ENCODE assay signal across 27 cellular contexts in genomic region chr17:28853295-28853694, GRCh38. TPM values are rescaled to one million over a fixed set of nuclear protein-coding genes. Genes with fewer than 3 reads are reported as not detected.
A peak's percentile ranks its signal among the peaks of the same experiment; 100 is the strongest.
DNase-seq lines count a peak whose midpoint lies in the region; ATAC-seq, FAIRE-seq and TF ChIP-seq lines count a peak whose summit lies in the region.
"Had no signal": no experiment of that assay in that cellular context is flagged by ENCODE, and none has a peak within 500 bp of the region (broad histone marks: within the 10 kb centered on the region; RNA-seq: fewer than 3 reads in every experiment).

No MANE protein-coding gene starts in this region.

- peaks cover 9% of the 10 kb centered on the region for H3K79me1 ChIP-seq in mesendoderm (ENCODE audit: low read length)

- TF ChIP-seq RAD21 in HepG2 (CRISPR knock-in tag; IDR thresholded peaks at IDR 0.05) = no peak

- no peak overlapping the region for H2BK5ac ChIP-seq in mesendoderm (ENCODE audit: low read length)

- H3K27me3 Mint-ChIP-seq in IgD-negative memory B cell (no peaks in the 10 kb centered on the region), brain (peaks cover 17% of the 10 kb centered on the region), neural progenitor cell (ENCODE audit: insufficient read depth, low read depth) (peaks cover 2% of the 10 kb centered on the region)
- H3K27me3 Mint-ChIP-seq: activated B cell treated with CpG ODN at 0.5 μM for 24 hours had no signal

- H3K27me3 ChIP-seq in HepG2 (ENCODE audit: control insufficient read depth in 1 of 2, insufficient read depth in 2 of 2, low read length in 2 of 2) (peaks cover 1 to 2% of the 10 kb centered on the region in 2 experiments; a peak in 2 of 5 replicates), right lobe of liver (no peaks in the 10 kb centered on the region), neural progenitor cell (no peaks in the 10 kb centered on the region), mesendoderm (ENCODE audit: insufficient read depth, low read length, poor library complexity) (no peaks in the 10 kb centered on the region)
- H3K27me3 ChIP-seq: left lung, spleen had no signal

- peak overlapping the region; percentile 39 to 79 (median 46) for H3K4me3 Mint-ChIP-seq in IgD-negative memory B cell
- peak overlapping the region; percentile 45 to 93 (median 63) for H3K4me3 Mint-ChIP-seq in brain
- H3K4me3 Mint-ChIP-seq in neural progenitor cell = peak overlapping the region; percentile 43
- H3K4me3 Mint-ChIP-seq: activated B cell treated with CpG ODN at 0.5 μM for 24 hours had no signal

- H3K36me3 Mint-ChIP-seq in IgD-negative memory B cell = no peaks in the 10 kb centered on the region
- H3K36me3 Mint-ChIP-seq in brain = peaks cover 14% of the 10 kb centered on the region
- peaks cover 6% of the 10 kb centered on the region for H3K36me3 Mint-ChIP-seq in neural progenitor cell

- no peak overlapping the region for H2BK120ac ChIP-seq in mesendoderm (ENCODE audit: low read depth, low read length)

- no peak overlapping the region for H3K27ac ChIP-seq in HepG2 (ENCODE audit: extremely low read length, insufficient read depth, low read length)
- no peak overlapping the region for H3K27ac ChIP-seq in right lobe of liver
- H3K27ac ChIP-seq in neural progenitor cell = no peak overlapping the region
- H3K27ac ChIP-seq in mesendoderm (ENCODE audit: low read depth, low read length) = no peak overlapping the region
- H3K27ac ChIP-seq: left lung had no signal

- no peak for DNase-seq in HepG2 (ENCODE audit: low spot score)
- no peak for DNase-seq in right lobe of liver
- DNase-seq in neural progenitor cell (ENCODE audit: low spot score) = no peak
- DNase-seq in NCI-H748 treated with DMSO at 0.1 percent for 48 hours (lab: John Stamatoyannopoulos, UW) = no peak
- DNase-seq in HPDE6-E6E7 (ENCODE audit: extremely low spot score) = no peak
- no peak for DNase-seq in mesendoderm
- DNase-seq: activated B cell treated with CpG ODN at 0.5 μM for 24 hours; activated CD4-positive, alpha-beta T cell treated with anti-CD3 and anti-CD28 coated beads, Interleukin-2, amount 50 U/mL, for 4 hours; activated gamma-delta T cell; amniotic stem cell; C1 segment of cervical spinal cord; EL; HFFc6; mesenchymal stem cell; NCI-H1694 treated with DMSO at 0.1 percent for 48 hours; NCI-H2171 treated with DMSO at 0.1 percent for 48 hours; NCI-H510A treated with DMSO at 0.1 percent for 48 hours; NK-92 treated with Interleukin-12 subunit alpha and Interleukin-12 subunit beta, amount 100 ng/mL, for 24 hours; right cardiac atrium; SHP77 treated with DMSO at 0.1 percent for 48 hours; T-helper 9 cell had no signal

- H3K27ac Mint-ChIP-seq in IgD-negative memory B cell = no peak overlapping the region
- H3K27ac Mint-ChIP-seq in brain = peak overlapping the region in 2 of 5 experiments; percentile 22 to 46
- no peak overlapping the region for H3K27ac Mint-ChIP-seq in neural progenitor cell
- H3K27ac Mint-ChIP-seq: HFFc6 had no signal

- no peak for TF ChIP-seq CTCF in HepG2 (CRISPR knock-in tag; IDR thresholded peaks at IDR 0.05)
- TF ChIP-seq CTCF in right lobe of liver (IDR thresholded peaks at IDR 0.05) = no peak
- TF ChIP-seq CTCF in brain (conservative IDR thresholded peaks at IDR 0.05) = no peak
- no peak for TF ChIP-seq CTCF in neural progenitor cell (IDR thresholded peaks at IDR 0.05)

- BruUV-seq in HepG2 (replicated peaks; lab: Mats Ljungman, UMichigan) = no TSS peak

- no peak overlapping the region for H3K56ac ChIP-seq in mesendoderm (ENCODE audit: low read length)

- TF ChIP-seq POLR2A in HepG2 (IDR thresholded peaks at IDR 0.05; ENCODE audit: insufficient read depth in 1 of 2, low read depth in 2 of 2, low read length in 2 of 2) (no peak), right lobe of liver (IDR thresholded peaks at IDR 0.05) (no peak)

- TF ChIP-seq EP300 in HepG2 (IDR thresholded peaks at IDR 0.05; ENCODE audit: low read depth in 2 of 2, low read length in 2 of 2) (no peak), HepG2 (CRISPR knock-in tag; IDR thresholded peaks at IDR 0.05; ENCODE audit: borderline replicate concordance) (no peak)

- POLR2A ChIA-PET in HepG2 (lab: Yijun Ruan, JAX) = interaction anchor here (1.2 to 1.5 kb wide), 3 partner anchors 11 to 124 kb away, joined by 3 to 4 read pairs (median 4); partner anchors contain the start of gene FAM222B

- no peak overlapping the region for H3K9ac ChIP-seq in HepG2 (ENCODE audit: insufficient read depth, low read depth, low read length)
- no peak overlapping the region for H3K9ac ChIP-seq in neural progenitor cell
- no peak overlapping the region for H3K9ac ChIP-seq in mesendoderm (ENCODE audit: low read length)

- no peak overlapping the region for H3K23ac ChIP-seq in mesendoderm (ENCODE audit: low read length)

- H2AK5ac ChIP-seq in mesendoderm (ENCODE audit: low read length) = no peak overlapping the region

- H3K36me3 ChIP-seq in HepG2 (replicated peaks in 1 of 2; ENCODE audit: control insufficient read depth in 1 of 2, insufficient read depth in 2 of 2, low read length in 2 of 2) (peaks cover 5 to 12% of the 10 kb centered on the region in 2 experiments; a peak in 3 of 5 replicates), right lobe of liver (peaks cover 0 to 11% (median 2%) of the 10 kb centered on the region in 4 donors), neural progenitor cell (no peaks in the 10 kb centered on the region), mesendoderm (ENCODE audit: control insufficient read depth, insufficient read depth, low read length) (peaks cover 2% of the 10 kb centered on the region)

- no peak overlapping the region for H4K5ac ChIP-seq in mesendoderm (ENCODE audit: low read length)

- ATAC-seq in HepG2 (no peak), right lobe of liver (no peak)
- ATAC-seq: GM12878, Panc1, right cardiac atrium had no signal

- intact Hi-C loops in HepG2 (cut with micrococcal nuclease; ENCODE audit: unreplicated experiment) = no loop called here
- intact Hi-C loops in right lobe of liver (cut with DNase I) = loop anchor here in 1 of 2 donors (10.0 kb wide), 2 partner anchors 62 to 88 kb away; no protein-coding TSS in a partner anchor

- 62% methylated on average over 2 of the region's 2 CpGs for WGBS in HepG2 (ENCODE audit: low lambda C conversion rate)
- WGBS in right lobe of liver (ENCODE audit: insufficient coverage, low coverage, low lambda C conversion rate, missing lambda C conversion rate) = 85% methylated on average over 1 of the region's 2 CpGs
- no CpG with 5 or more reads among the region's 2 CpGs for WGBS in mesendoderm (ENCODE audit: extremely low coverage, insufficient coverage, low lambda C conversion rate)

- in situ Hi-C loops in HepG2 (cut with HindIII; ENCODE audit: extremely low pct_ligation_motif_present, low pct_unique_long_range_greater_than_20kb) = no loop called here

- no peak overlapping the region for H2AFZ ChIP-seq in HepG2 (ENCODE audit: low read length)
- no peak overlapping the region for H2AFZ ChIP-seq in neural progenitor cell (replicated peaks)

- H3K4ac ChIP-seq in mesendoderm (ENCODE audit: low read depth, low read length) = no peak overlapping the region

- no peak overlapping the region for H4K8ac ChIP-seq in mesendoderm (ENCODE audit: low read depth, low read length)

- no peak overlapping the region for H3K4me3 ChIP-seq in HepG2 (replicated peaks in 1 of 3; ENCODE audit: insufficient read depth in 1 of 3, low read depth in 2 of 3, low read length in 3 of 3)
- H3K4me3 ChIP-seq in right lobe of liver = no peak overlapping the region
- no peak overlapping the region for H3K4me3 ChIP-seq in neural progenitor cell
- no peak overlapping the region for H3K4me3 ChIP-seq in mesendoderm (ENCODE audit: low read length)

- H2BK15ac ChIP-seq in mesendoderm (replicated peaks; ENCODE audit: low read depth) = no peak overlapping the region

- H4K20me1 ChIP-seq in HepG2 (ENCODE audit: insufficient read depth, low read length) (no peaks in the 10 kb centered on the region), neural progenitor cell (ENCODE audit: low read depth) (no peaks in the 10 kb centered on the region)

- H3K4me1 Mint-ChIP-seq in IgD-negative memory B cell = peaks cover 4 to 14% (median 9%) of the 10 kb centered on the region in 3 donors
- peaks cover 18% of the 10 kb centered on the region for H3K4me1 Mint-ChIP-seq in brain
- H3K4me1 Mint-ChIP-seq in neural progenitor cell = peaks cover 16% of the 10 kb centered on the region

- H3K79me2 ChIP-seq in HepG2 (ENCODE audit: insufficient read depth, low read length) (peaks cover 18% of the 10 kb centered on the region), neural progenitor cell (ENCODE audit: low read depth) (peaks cover 15% of the 10 kb centered on the region), mesendoderm (ENCODE audit: control insufficient read depth, insufficient read depth, low read length) (peaks cover 6% of the 10 kb centered on the region)

- H3K18ac ChIP-seq in mesendoderm (ENCODE audit: low read length) = no peak overlapping the region

- FAIRE-seq in HepG2 (lab: Jason Lieb, UNC) = no peak
- FAIRE-seq: GM12878 had no signal

- H3K9me3 Mint-ChIP-seq in IgD-negative memory B cell (no peaks in the 10 kb centered on the region), brain (peaks cover 0 to 3% (median 0%) of the 10 kb centered on the region in 5 experiments), neural progenitor cell (no peaks in the 10 kb centered on the region)
- H3K9me3 Mint-ChIP-seq: activated B cell treated with CpG ODN at 0.5 μM for 24 hours, HFFc6 had no signal

- H3K9me3 ChIP-seq in HepG2 (ENCODE audit: low read length) (no peaks in the 10 kb centered on the region), right lobe of liver (no peaks in the 10 kb centered on the region), neural progenitor cell (ENCODE audit: low read depth) (no peaks in the 10 kb centered on the region)
- H3K9me3 ChIP-seq: left lung, spleen had no signal

- H3K4me1 ChIP-seq in HepG2 (ENCODE audit: insufficient read depth, low read length) (peaks cover 33% of the 10 kb centered on the region), right lobe of liver (peaks cover 0 to 12% (median 3%) of the 10 kb centered on the region in 4 donors), neural progenitor cell (peaks cover 5% of the 10 kb centered on the region), mesendoderm (ENCODE audit: control insufficient read depth, low read depth, low read length) (no peaks in the 10 kb centered on the region)

- H3K4me2 ChIP-seq in HepG2 (ENCODE audit: low read depth, low read length) = no peak overlapping the region
- H3K4me2 ChIP-seq in neural progenitor cell = no peak overlapping the region
- H3K4me2 ChIP-seq in mesendoderm (ENCODE audit: low read length) = no peak overlapping the region

- peaks cover 5% of the 10 kb centered on the region for H3F3A ChIP-seq in neural progenitor cell (ENCODE audit: low read depth)

- CTCF ChIA-PET in HepG2 (lab: Yijun Ruan, JAX; ENCODE audit: low intra/inter-chr PET ratio, low total read pairs) = no interaction called here

RNA-seq across cellular contexts. Expression of gene ERAL1, which starts 1.5 kb away (rescaled TPM):
- total RNA-seq in HepG2 (2016; rRNA removed; fragmentation: Illumina TruSeq; extraction: Trizol) (46.9 and 50.7 TPM in 2 replicates), right lobe of liver (10 to 100 TPM; 21.6 to 47.1 (median 23.4) TPM), neural progenitor cell (ENCODE audit: low replicate concordance) (25.8 and 44.8 TPM in 2 replicates)
- total RNA-seq in HepG2 (2016; cell fraction: cytosol; rRNA removed; fragmentation: Illumina TruSeq; extraction: Trizol; ENCODE audit: low read depth) = 8.5 and 10.0 TPM in 2 replicates
- 48.8 and 50.6 TPM in 2 replicates for total RNA-seq in HepG2 (2016; cell fraction: insoluble cytoplasmic fraction; rRNA removed; fragmentation: Illumina TruSeq; extraction: Trizol)
- 17.1 and 19.7 TPM in 2 replicates for total RNA-seq in HepG2 (2016; cell fraction: membrane; rRNA removed; fragmentation: Illumina TruSeq; extraction: Trizol)
- total RNA-seq in HepG2 (2016; cell fraction: nucleus; rRNA removed; fragmentation: Illumina TruSeq; extraction: Trizol) = 28.7 and 36.3 TPM in 2 replicates
- polyA plus RNA-seq in HepG2 (2011; rRNA removed) (72.2 and 73.5 TPM in 2 replicates), IgD-negative memory B cell (45.8 TPM), brain (ENCODE audit: insufficient read depth, low read depth, low replicate concordance) (91.1 TPM)
- 72.3 and 85.9 TPM in 2 replicates for polyA plus RNA-seq in HepG2 (2011; cell fraction: cytosol; rRNA removed)
- polyA plus RNA-seq in HepG2 (2011; cell fraction: nucleus; rRNA removed) = 55.6 and 60.0 TPM in 2 replicates
- polyA plus RNA-seq in HepG2 (2012) = 42.4 and 45.1 TPM in 2 replicates
- polyA plus RNA-seq in HepG2 (2016; cell fraction: cytosol; fragmentation: Illumina TruSeq; extraction: Trizol; ENCODE audit: low read depth) = 13.8 and 14.3 TPM in 2 replicates
- polyA plus RNA-seq in HepG2 (2016; cell fraction: insoluble cytoplasmic fraction; fragmentation: Illumina TruSeq; extraction: Trizol; ENCODE audit: low read depth) = 78.5 and 84.9 TPM in 2 replicates
- polyA plus RNA-seq in HepG2 (2016; cell fraction: membrane; fragmentation: Illumina TruSeq; extraction: Trizol; ENCODE audit: low read depth) = 24.1 and 26.2 TPM in 2 replicates
- polyA plus RNA-seq in HepG2 (2016; cell fraction: nucleus; fragmentation: Illumina TruSeq; extraction: Trizol; ENCODE audit: insufficient read depth, low read depth) = 72.4 and 76.9 TPM in 2 replicates
- polyA minus RNA-seq in HepG2 (2011; rRNA and poly(A)+ RNA removed; ENCODE audit: low replicate concordance) = 142 and 176 TPM in 2 replicates
- polyA minus RNA-seq in HepG2 (2011; cell fraction: cytosol; rRNA and poly(A)+ RNA removed) = 44.2 and 52.7 TPM in 2 replicates
- 29.7 and 30.6 TPM in 2 replicates for polyA minus RNA-seq in HepG2 (2011; cell fraction: nucleus; rRNA and poly(A)+ RNA removed)
- polyA plus RNA-seq in mesendoderm (2013, experiment 1 of 2) = 55.8 TPM
- polyA plus RNA-seq in mesendoderm (2013, experiment 2 of 2) = 62.4 TPM

RNA-seq across cellular contexts. Expression of gene FAM222B, which starts 10.7 kb away (rescaled TPM):
- total RNA-seq in HepG2 (2016; rRNA removed; fragmentation: Illumina TruSeq; extraction: Trizol) = 3.5 and 4.7 TPM in 2 replicates
- 1.7 and 2.5 TPM in 2 replicates for total RNA-seq in HepG2 (2016; cell fraction: cytosol; rRNA removed; fragmentation: Illumina TruSeq; extraction: Trizol; ENCODE audit: low read depth)
- total RNA-seq in HepG2 (2016; cell fraction: insoluble cytoplasmic fraction; rRNA removed; fragmentation: Illumina TruSeq; extraction: Trizol) = 2.9 and 3.4 TPM in 2 replicates
- 7.9 and 9.0 TPM in 2 replicates for total RNA-seq in HepG2 (2016; cell fraction: membrane; rRNA removed; fragmentation: Illumina TruSeq; extraction: Trizol)
- total RNA-seq in HepG2 (2016; cell fraction: nucleus; rRNA removed; fragmentation: Illumina TruSeq; extraction: Trizol) = 2.9 and 4.4 TPM in 2 replicates
- polyA plus RNA-seq in HepG2 (2011; rRNA removed) = 7.3 TPM in 2 replicates
- polyA plus RNA-seq in HepG2 (2011; cell fraction: cytosol; rRNA removed) = 8.0 and 8.4 TPM in 2 replicates
- 11.3 and 13.9 TPM in 2 replicates for polyA plus RNA-seq in HepG2 (2011; cell fraction: nucleus; rRNA removed)
- polyA plus RNA-seq in HepG2 (2012) = 9.8 and 13.0 TPM in 2 replicates
- 4.0 and 4.6 TPM in 2 replicates for polyA plus RNA-seq in HepG2 (2016; cell fraction: cytosol; fragmentation: Illumina TruSeq; extraction: Trizol; ENCODE audit: low read depth)
- 9.3 and 13.6 TPM in 2 replicates for polyA plus RNA-seq in HepG2 (2016; cell fraction: insoluble cytoplasmic fraction; fragmentation: Illumina TruSeq; extraction: Trizol; ENCODE audit: low read depth)
- 14.0 and 18.6 TPM in 2 replicates for polyA plus RNA-seq in HepG2 (2016; cell fraction: membrane; fragmentation: Illumina TruSeq; extraction: Trizol; ENCODE audit: low read depth)
- polyA plus RNA-seq in HepG2 (2016; cell fraction: nucleus; fragmentation: Illumina TruSeq; extraction: Trizol; ENCODE audit: insufficient read depth, low read depth) = 10.1 and 11.0 TPM in 2 replicates
- polyA minus RNA-seq in HepG2 (2011; rRNA and poly(A)+ RNA removed; ENCODE audit: low replicate concordance) = 14.1 and 27.8 TPM in 2 replicates
- polyA minus RNA-seq in HepG2 (2011; cell fraction: cytosol; rRNA and poly(A)+ RNA removed) = 12.3 and 12.7 TPM in 2 replicates
- polyA minus RNA-seq in HepG2 (2011; cell fraction: nucleus; rRNA and poly(A)+ RNA removed) = 12.6 and 12.8 TPM in 2 replicates
- 10 to 100 TPM in 1 of 6 experiments, 1 to 10 TPM in 5; 5.8 to 12.0 (median 8.8) TPM for total RNA-seq in right lobe of liver
- 17.1 TPM for polyA plus RNA-seq in IgD-negative memory B cell
- 32.3 TPM for polyA plus RNA-seq in brain (ENCODE audit: insufficient read depth, low read depth, low replicate concordance)
- 7.1 and 17.7 TPM in 2 replicates for total RNA-seq in neural progenitor cell (ENCODE audit: low replicate concordance)
- polyA plus RNA-seq in mesendoderm (2013, experiment 1 of 2) = 63.3 TPM
- polyA plus RNA-seq in mesendoderm (2013, experiment 2 of 2) = 65.8 TPM

RNA-seq across cellular contexts. Expression of gene FLOT2, which starts 44.2 kb away (rescaled TPM):
- total RNA-seq in HepG2 (2016; rRNA removed; fragmentation: Illumina TruSeq; extraction: Trizol) (54.3 and 60.7 TPM in 2 replicates), right lobe of liver (100 to 1,000 TPM in 1 of 6 experiments, 10 to 100 TPM in 5; 64.9 to 131 (median 82.8) TPM), neural progenitor cell (ENCODE audit: low replicate concordance) (84.0 and 131 TPM in 2 replicates)
- 21.0 and 27.1 TPM in 2 replicates for total RNA-seq in HepG2 (2016; cell fraction: cytosol; rRNA removed; fragmentation: Illumina TruSeq; extraction: Trizol; ENCODE audit: low read depth)
- total RNA-seq in HepG2 (2016; cell fraction: insoluble cytoplasmic fraction; rRNA removed; fragmentation: Illumina TruSeq; extraction: Trizol) = 53.0 and 55.0 TPM in 2 replicates
- 55.4 and 58.7 TPM in 2 replicates for total RNA-seq in HepG2 (2016; cell fraction: membrane; rRNA removed; fragmentation: Illumina TruSeq; extraction: Trizol)
- total RNA-seq in HepG2 (2016; cell fraction: nucleus; rRNA removed; fragmentation: Illumina TruSeq; extraction: Trizol) = 31.5 and 32.6 TPM in 2 replicates
- polyA plus RNA-seq in HepG2 (2011; rRNA removed) (54.5 and 60.6 TPM in 2 replicates), IgD-negative memory B cell (400 TPM), brain (ENCODE audit: insufficient read depth, low read depth, low replicate concordance) (183 TPM)
- polyA plus RNA-seq in HepG2 (2011; cell fraction: cytosol; rRNA removed) = 66.4 and 77.9 TPM in 2 replicates
- polyA plus RNA-seq in HepG2 (2011; cell fraction: nucleus; rRNA removed) = 62.5 and 67.8 TPM in 2 replicates
- 42.3 and 50.0 TPM in 2 replicates for polyA plus RNA-seq in HepG2 (2012)
- 27.5 and 28.8 TPM in 2 replicates for polyA plus RNA-seq in HepG2 (2016; cell fraction: cytosol; fragmentation: Illumina TruSeq; extraction: Trizol; ENCODE audit: low read depth)
- polyA plus RNA-seq in HepG2 (2016; cell fraction: insoluble cytoplasmic fraction; fragmentation: Illumina TruSeq; extraction: Trizol; ENCODE audit: low read depth) = 48.1 and 64.0 TPM in 2 replicates
- 49.0 and 54.8 TPM in 2 replicates for polyA plus RNA-seq in HepG2 (2016; cell fraction: membrane; fragmentation: Illumina TruSeq; extraction: Trizol; ENCODE audit: low read depth)
- 64.4 and 67.0 TPM in 2 replicates for polyA plus RNA-seq in HepG2 (2016; cell fraction: nucleus; fragmentation: Illumina TruSeq; extraction: Trizol; ENCODE audit: insufficient read depth, low read depth)
- polyA minus RNA-seq in HepG2 (2011; rRNA and poly(A)+ RNA removed; ENCODE audit: low replicate concordance) = 124 and 166 TPM in 2 replicates
- polyA minus RNA-seq in HepG2 (2011; cell fraction: cytosol; rRNA and poly(A)+ RNA removed) = 35.9 and 59.2 TPM in 2 replicates
- 14.0 and 19.0 TPM in 2 replicates for polyA minus RNA-seq in HepG2 (2011; cell fraction: nucleus; rRNA and poly(A)+ RNA removed)
- 48.9 TPM for polyA plus RNA-seq in mesendoderm (2013, experiment 1 of 2)
- polyA plus RNA-seq in mesendoderm (2013, experiment 2 of 2) = 54.5 TPM

RNA-seq across cellular contexts. Expression of gene DHRS13, which starts 49.6 kb away (rescaled TPM):
- total RNA-seq in HepG2 (2016; rRNA removed; fragmentation: Illumina TruSeq; extraction: Trizol) = 7.6 and 12.6 TPM in 2 replicates
- total RNA-seq in HepG2 (2016; cell fraction: cytosol; rRNA removed; fragmentation: Illumina TruSeq; extraction: Trizol; ENCODE audit: low read depth) = 3.8 and 4.4 TPM in 2 replicates
- 6.5 and 14.0 TPM in 2 replicates for total RNA-seq in HepG2 (2016; cell fraction: insoluble cytoplasmic fraction; rRNA removed; fragmentation: Illumina TruSeq; extraction: Trizol)
- 8.0 and 9.3 TPM in 2 replicates for total RNA-seq in HepG2 (2016; cell fraction: membrane; rRNA removed; fragmentation: Illumina TruSeq; extraction: Trizol)
- 9.7 and 11.6 TPM in 2 replicates for total RNA-seq in HepG2 (2016; cell fraction: nucleus; rRNA removed; fragmentation: Illumina TruSeq; extraction: Trizol)
- 11.8 and 14.9 TPM in 2 replicates for polyA plus RNA-seq in HepG2 (2011; rRNA removed)
- 17.3 and 17.4 TPM in 2 replicates for polyA plus RNA-seq in HepG2 (2011; cell fraction: cytosol; rRNA removed)
- 8.7 and 11.2 TPM in 2 replicates for polyA plus RNA-seq in HepG2 (2011; cell fraction: nucleus; rRNA removed)
- 3.6 and 6.3 TPM in 2 replicates for polyA plus RNA-seq in HepG2 (2012)
- polyA plus RNA-seq in HepG2 (2016; cell fraction: cytosol; fragmentation: Illumina TruSeq; extraction: Trizol; ENCODE audit: low read depth) = 4.0 and 5.3 TPM in 2 replicates
- 8.0 and 9.0 TPM in 2 replicates for polyA plus RNA-seq in HepG2 (2016; cell fraction: insoluble cytoplasmic fraction; fragmentation: Illumina TruSeq; extraction: Trizol; ENCODE audit: low read depth)
- 7.0 and 7.5 TPM in 2 replicates for polyA plus RNA-seq in HepG2 (2016; cell fraction: membrane; fragmentation: Illumina TruSeq; extraction: Trizol; ENCODE audit: low read depth)
- 20.2 and 21.1 TPM in 2 replicates for polyA plus RNA-seq in HepG2 (2016; cell fraction: nucleus; fragmentation: Illumina TruSeq; extraction: Trizol; ENCODE audit: insufficient read depth, low read depth)
- 15.0 and 24.2 TPM in 2 replicates for polyA minus RNA-seq in HepG2 (2011; rRNA and poly(A)+ RNA removed; ENCODE audit: low replicate concordance)
- 5.9 and 8.7 TPM in 2 replicates for polyA minus RNA-seq in HepG2 (2011; cell fraction: cytosol; rRNA and poly(A)+ RNA removed)
- 5.2 and 7.8 TPM in 2 replicates for polyA minus RNA-seq in HepG2 (2011; cell fraction: nucleus; rRNA and poly(A)+ RNA removed)
- 10 to 100 TPM in 3 of 6 experiments, 1 to 10 TPM in 3; 3.4 to 27.4 (median 8.8) TPM for total RNA-seq in right lobe of liver
- polyA plus RNA-seq in IgD-negative memory B cell = 17.1 TPM
- 34.5 TPM for polyA plus RNA-seq in brain (ENCODE audit: insufficient read depth, low read depth, low replicate concordance)
- 25.6 and 36.0 TPM in 2 replicates for total RNA-seq in neural progenitor cell (ENCODE audit: low replicate concordance)
- 10.9 TPM for polyA plus RNA-seq in mesendoderm (2013, experiment 1 of 2)
- 11.0 TPM for polyA plus RNA-seq in mesendoderm (2013, experiment 2 of 2)
